In the genomic region with DNA sequence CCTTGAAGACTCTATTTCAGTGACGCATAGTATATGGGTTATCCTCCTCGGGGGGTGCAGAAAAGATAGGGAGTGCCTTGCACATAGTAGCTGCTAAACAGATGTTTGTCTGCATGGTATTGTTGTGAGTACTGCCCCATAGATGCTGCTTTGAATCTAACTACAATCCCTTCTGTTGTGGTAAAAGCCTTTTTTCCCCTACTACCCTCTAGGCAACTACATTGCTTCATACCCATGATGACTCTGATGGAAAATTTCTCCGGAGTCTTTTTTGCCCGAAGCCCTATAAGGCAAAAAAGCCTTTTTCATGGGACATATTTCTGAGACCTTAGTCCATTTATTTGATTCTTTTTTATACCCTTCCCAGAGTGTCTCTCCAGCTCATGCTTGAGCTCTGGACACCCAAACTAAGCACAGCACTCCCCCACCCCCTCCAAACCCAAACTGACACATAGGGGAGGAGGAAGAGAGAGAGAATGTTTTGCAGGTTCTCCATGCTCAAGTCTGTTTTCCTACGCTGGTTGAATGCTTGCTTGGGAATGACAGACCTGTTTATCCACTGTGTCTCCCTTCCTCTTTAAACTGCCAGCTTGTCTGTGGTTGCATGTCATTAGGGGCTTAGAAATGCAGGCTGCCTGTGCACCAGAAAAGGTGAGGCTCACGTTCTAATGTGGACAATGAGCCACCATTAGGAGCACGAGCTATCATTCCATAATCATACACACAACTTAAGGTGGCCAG, we compare ENCODE assay signal across 18 cellular contexts. TPM values are rescaled to one million over a fixed set of nuclear protein-coding genes. Genes with fewer than 3 reads are reported as not detected.
"Had no signal": no experiment of that assay in that cellular context is flagged by ENCODE, and none has a peak within 500 bp of the region (broad histone marks: within the 10 kb centered on the region; RNA-seq: fewer than 3 reads in every experiment).

No MANE protein-coding gene starts in this region.

- H3K27ac Mint-ChIP-seq: activated CD4-positive, alpha-beta T cell treated with anti-CD3 and anti-CD28 coated beads for 36 hours; activated T-helper 1 cell treated with anti-CD3 and anti-CD28 coated beads, Interleukin-12 subunit alpha, Interleukin-12 subunit beta, Interleukin-2, Interleukin-4 antibody, amounts not matched to agents 30 ng/mL and 10 ng/mL and 1 ng/mL, durations not matched to agents 14 hours and 24 hours and 36 hours; dendritic cell treated with granulocyte-macrophage colony-stimulating factor and Interleukin-4, amounts not matched to agents 40 ng/mL and 50 ng/mL, for 4 days; natural killer cell had no signal

- H3K4me1 ChIP-seq: foreskin keratinocyte, prostate gland, right lobe of liver had no signal

- H3K9me3 ChIP-seq: prostate gland, right lobe of liver had no signal

- H3K4me3 ChIP-seq: prostate gland, right lobe of liver had no signal

- H3K36me3 Mint-ChIP-seq: natural killer cell had no signal

- H3K4me3 Mint-ChIP-seq: activated CD4-positive, alpha-beta T cell treated with anti-CD3 and anti-CD28 coated beads for 36 hours; activated T-helper 1 cell treated with anti-CD3 and anti-CD28 coated beads, Interleukin-12 subunit alpha, Interleukin-12 subunit beta, Interleukin-2, Interleukin-4 antibody, amounts not matched to agents 30 ng/mL and 10 ng/mL and 1 ng/mL, durations not matched to agents 14 hours and 24 hours and 36 hours; central memory CD8-positive, alpha-beta T cell; dendritic cell treated with granulocyte-macrophage colony-stimulating factor and Interleukin-4, amounts not matched to agents 40 ng/mL and 50 ng/mL, for 4 days; natural killer cell had no signal

- H3K27ac ChIP-seq: foreskin keratinocyte, prostate gland, right lobe of liver, WERI-Rb-1 had no signal

- H3K27me3 ChIP-seq: right lobe of liver had no signal

- DNase-seq: activated CD4-positive, alpha-beta T cell treated with anti-CD3 and anti-CD28 coated beads for 36 hours; activated naive CD4-positive, alpha-beta T cell treated with Interleukin-2 at 50 U/mL for 16 hours; natural killer cell; right lobe of liver; stimulated activated CD4-positive, alpha-beta T cell treated with anti-CD3 and anti-CD28 coated beads, Interleukin-2, amount 100 ng/mL, for 48 hours; stimulated activated naive CD4-positive, alpha-beta T cell treated with Interleukin-2 at 50 U/mL for 16 hours; T-helper 9 cell; WERI-Rb-1 had no signal

- H3K4me1 Mint-ChIP-seq: activated CD4-positive, alpha-beta T cell treated with anti-CD3 and anti-CD28 coated beads for 36 hours; central memory CD8-positive, alpha-beta T cell; natural killer cell had no signal

- H3K27me3 Mint-ChIP-seq: activated CD4-positive, alpha-beta T cell treated with anti-CD3 and anti-CD28 coated beads for 36 hours; central memory CD8-positive, alpha-beta T cell had no signal

- H3K9me3 Mint-ChIP-seq: activated T-helper 1 cell treated with anti-CD3 and anti-CD28 coated beads, Interleukin-12 subunit alpha, Interleukin-12 subunit beta, Interleukin-2, Interleukin-4 antibody, amounts not matched to agents 30 ng/mL and 10 ng/mL and 1 ng/mL, durations not matched to agents 14 hours and 24 hours and 36 hours; dendritic cell treated with granulocyte-macrophage colony-stimulating factor and Interleukin-4, amounts not matched to agents 40 ng/mL and 50 ng/mL, for 4 days; natural killer cell had no signal

- ATAC-seq: activated CD4-positive, alpha-beta T cell treated with anti-CD3 and anti-CD28 coated beads for 36 hours; foreskin keratinocyte; left lobe of liver; right lobe of liver had no signal

- H3K36me3 ChIP-seq: prostate gland, right lobe of liver, WERI-Rb-1 had no signal

RNA-seq across cellular contexts. Expression of gene LRTM1, which starts 52.9 kb away (rescaled TPM):
- total RNA-seq: activated CD4-positive, alpha-beta T cell treated with anti-CD3 and anti-CD28 coated beads for 36 hours; activated T-helper 1 cell treated with anti-CD3 and anti-CD28 coated beads, Interleukin-12 subunit alpha, Interleukin-12 subunit beta, Interleukin-2, Interleukin-4 antibody, amounts not matched to agents 30 ng/mL and 10 ng/mL and 1 ng/mL, durations not matched to agents 14 hours and 24 hours and 36 hours; epithelial cell of proximal tubule; foreskin keratinocyte; left lobe of liver; mucosa of gallbladder; natural killer cell; right lobe of liver; ureter had no signal
- polyA plus RNA-seq: adipose tissue, foreskin keratinocyte had no signal
